ENCODE assay signal across 1 cellular context in genomic region chr4:74975082-74975481, GRCh38.
TF ChIP-seq lines count a peak whose summit lies in the region.

No MANE protein-coding gene starts in this region.

TF ChIP-seq in GM12878, 131 proteins besides CTCF, POLR2A, EP300 and RAD21 (continued from another document):
- TF ChIP-seq SMC3 (IDR thresholded peaks at IDR 0.05; ENCODE audit: borderline replicate concordance, low read length) = no peak
